In genomic region chr6:14066782-14067406, GRCh38 we compare ENCODE assay signal across 8 cellular contexts. TPM values are rescaled to one million over a fixed set of nuclear protein-coding genes. Genes with fewer than 3 reads are reported as not detected.
A peak's percentile ranks its signal among the peaks of the same experiment; 100 is the strongest.
DNase-seq lines count a peak whose midpoint lies in the region; ATAC-seq, FAIRE-seq and TF ChIP-seq lines count a peak whose summit lies in the region.

No MANE protein-coding gene starts in this region.

- no peak overlapping the region for H3K27ac ChIP-seq in Karpas-422 (ENCODE audit: low read length)
- no peak overlapping the region for H3K27ac ChIP-seq in PC-9
- H3K27ac ChIP-seq in left lung: no peak overlapping the region
- H3K27ac ChIP-seq in transverse colon: no peak overlapping the region

- no peaks in the 10 kb centered on the region for H3K27me3 ChIP-seq in BE2C
- H3K27me3 ChIP-seq in Karpas-422 (ENCODE audit: low read length): no peaks in the 10 kb centered on the region
- no peaks in the 10 kb centered on the region for H3K27me3 ChIP-seq in PC-9 (ENCODE audit: insufficient read depth, low read depth)
- peaks cover 0 to 9% of the 10 kb centered on the region in 2 donors for H3K27me3 ChIP-seq in left lung
- peaks cover 15% of the 10 kb centered on the region for H3K27me3 ChIP-seq in transverse colon

- H3K79me2 ChIP-seq in Karpas-422 (ENCODE audit: low read length) (no peaks in the 10 kb centered on the region), PC-9 (ENCODE audit: low read depth) (no peaks in the 10 kb centered on the region)

- CTCF ChIA-PET in PC-9 (lab: Charles Lee): interaction anchor here (0.6 to 1.6 kb wide), 9 partner anchors 12 to 1246 kb away, joined by 3 to 10 read pairs (median 4); no protein-coding TSS in a partner anchor

- in situ Hi-C loops in transverse colon (cut with MboI; ENCODE audit: low pct_ligation_motif_present in 1 of 4, low pct_unique_long_range_greater_than_20kb in 1 of 4, low sequenced_read_pairs in 3 of 4): loop anchor here (10.0 to 25.0 kb wide), 4 partner anchors 162 to 730 kb away; partner anchors contain the start of gene TBC1D7 (in 1 of the 4)

- no peak overlapping the region for H3K9ac ChIP-seq in Karpas-422 (ENCODE audit: low read length)

- FAIRE-seq in GM18507 (lab: Jason Lieb, UNC): peak; percentile 88

- ATAC-seq in left lung: peak; percentile 98

- H3K9me3 ChIP-seq in BE2C: no peaks in the 10 kb centered on the region
- no peaks in the 10 kb centered on the region for H3K9me3 ChIP-seq in Karpas-422 (ENCODE audit: low read length)
- no peaks in the 10 kb centered on the region; the same call in 1 of the 2 replicates for H3K9me3 ChIP-seq in PC-9 (ENCODE audit: insufficient read depth, low read depth)
- H3K9me3 ChIP-seq in left lung: no peaks in the 10 kb centered on the region
- no peaks in the 10 kb centered on the region for H3K9me3 ChIP-seq in transverse colon

- H2AFZ ChIP-seq in Karpas-422 (ENCODE audit: low read length) (no peak overlapping the region), PC-9 (no peak overlapping the region)

- DNase-seq in BE2C: peak; percentile 23
- DNase-seq in GM18507 (ENCODE audit: extremely low spot score, insufficient read length, low read depth): no peak
- peak; percentile 80 for DNase-seq in Karpas-422
- DNase-seq in PC-9: peak in 1 of 2 experiments; percentile 57
- peak; percentile 87 for DNase-seq in choroid plexus epithelial cell (ENCODE audit: low read depth)
- DNase-seq in left lung: no peak
- no peak for DNase-seq in transverse colon
- no peak for DNase-seq in activated naive CD4-positive, alpha-beta T cell (lab: John Stamatoyannopoulos, UW)

- BruUV-seq in PC-9 (replicated peaks; lab: Mats Ljungman, UMichigan): no TSS peak

- H3K4me2 ChIP-seq in Karpas-422 (ENCODE audit: low read depth, low read length, poor library complexity, severe bottlenecking) (no peak overlapping the region), PC-9 (no peak overlapping the region)

- POLR2A ChIA-PET in PC-9 (lab: Charles Lee; ENCODE audit: unreplicated experiment): interaction anchor here (0.6 kb wide), 1 partner anchor 392 kb away, joined by 3 read pairs; no protein-coding TSS in a partner anchor

- H3K4me1 ChIP-seq in BE2C (no peaks in the 10 kb centered on the region), Karpas-422 (ENCODE audit: low read length) (no peaks in the 10 kb centered on the region), PC-9 (replicated peaks; ENCODE audit: insufficient read depth) (peaks cover 26% of the 10 kb centered on the region), left lung (no peaks in the 10 kb centered on the region), transverse colon (peaks cover 0 to 2% (median 0%) of the 10 kb centered on the region in 4 donors)

- H3K36me3 ChIP-seq in BE2C (no peaks in the 10 kb centered on the region), Karpas-422 (ENCODE audit: insufficient read depth, low read length) (no peaks in the 10 kb centered on the region), PC-9 (ENCODE audit: low read depth) (no peaks in the 10 kb centered on the region), left lung (no peaks in the 10 kb centered on the region), transverse colon (no peaks in the 10 kb centered on the region)

- TF ChIP-seq CTCF in BE2C (IDR thresholded peaks at IDR 0.05; ENCODE audit: low read depth, low read length) (peak; percentile 66), PC-9 (conservative IDR thresholded peaks at IDR 0.05) (peak; percentile 86), choroid plexus epithelial cell (conservative IDR thresholded peaks at IDR 0.05; ENCODE audit: low read depth, low read length) (peak; percentile 69), left lung (IDR thresholded peaks at IDR 0.05) (peak; percentile 46 to 61), transverse colon (IDR thresholded peaks at IDR 0.05) (peak; percentile 55 to 64 (median 64))

- H3K4me3 ChIP-seq in BE2C (ENCODE audit: low read depth, low read length) (no peak overlapping the region), Karpas-422 (ENCODE audit: low read length) (no peak overlapping the region), PC-9 (no peak overlapping the region), choroid plexus epithelial cell (ENCODE audit: low read depth, low read length) (no peak overlapping the region), left lung (no peak overlapping the region), transverse colon (no peak overlapping the region)

- no peak for TF ChIP-seq POLR2A in transverse colon (IDR thresholded peaks at IDR 0.05)

- intact Hi-C loops in PC-9 (cut with micrococcal nuclease; ENCODE audit: unreplicated experiment): loop anchor here (1.0 to 10.0 kb wide), 5 partner anchors 77 to 730 kb away; no protein-coding TSS in a partner anchor
- intact Hi-C loops in left lung (cut with DNase I): loop anchor here in 1 of 2 donors (5.0 to 10.0 kb wide), 2 partner anchors 162 to 270 kb away; no protein-coding TSS in a partner anchor
- intact Hi-C loops in transverse colon (cut with DNase I; ENCODE audit: low total_unique reads): no loop called here

- H4K20me1 ChIP-seq in Karpas-422 (ENCODE audit: insufficient read depth, low read depth, low read length) (no peaks in the 10 kb centered on the region), PC-9 (ENCODE audit: insufficient read depth) (no peaks in the 10 kb centered on the region)

- TF ChIP-seq EP300 in transverse colon (IDR thresholded peaks at IDR 0.05; ENCODE audit: low read depth): no peak

- peaks cover 16% of the 10 kb centered on the region; the same call in 1 of the 2 replicates for H3F3A ChIP-seq in PC-9 (ENCODE audit: insufficient read depth, low read depth)

- WGBS in transverse colon (ENCODE audit: low coverage in 1 of 2), 2 donors: 2 to 7% methylated on average over 5 of the region's 5 CpGs

- H3K9me2 ChIP-seq in Karpas-422 (replicated peaks; ENCODE audit: insufficient read depth, low read length) (no peaks in the 10 kb centered on the region), PC-9 (ENCODE audit: insufficient read depth) (no peaks in the 10 kb centered on the region)

RNA-seq across cellular contexts. Expression of gene CD83, which starts 50.7 kb away (rescaled TPM):
- polyA plus RNA-seq in BE2C (2012; ENCODE audit: insufficient read depth, insufficient read length, low read depth): 0.25 TPM
- 1.9 and 3.9 TPM in 2 replicates for total RNA-seq in Karpas-422 (2014; rRNA removed; shearing (Covaris generic); ENCODE audit: low replicate concordance)
- total RNA-seq in PC-9 (2021): 3.2 and 3.6 TPM in 2 replicates
- 10 to 100 TPM; 14.2 to 22.1 TPM for total RNA-seq in left lung
- total RNA-seq in transverse colon: 1 to 10 TPM in 3 of 4 donors, under 1 TPM in 1; 0.82 to 4.8 (median 2.1) TPM

Comparison
In these comparisons a context has a peak if more than half of its experiments do, and no peak if none do; other contexts are left out.
1. DNase-seq: peak in BE2C (single experiment), Karpas-422 (single experiment) and choroid plexus epithelial cell (single experiment); none in GM18507 (single experiment), left lung (0 of 2), transverse colon (single experiment) and activated naive CD4-positive, alpha-beta T cell (0 of 4).
2. Peak in every context shown above with its lines, with median percentiles within 50 percentile points of each other: CTCF ChIP-seq.